Comparison of ENCODE assay signal across 34 cellular contexts in the genomic region with DNA sequence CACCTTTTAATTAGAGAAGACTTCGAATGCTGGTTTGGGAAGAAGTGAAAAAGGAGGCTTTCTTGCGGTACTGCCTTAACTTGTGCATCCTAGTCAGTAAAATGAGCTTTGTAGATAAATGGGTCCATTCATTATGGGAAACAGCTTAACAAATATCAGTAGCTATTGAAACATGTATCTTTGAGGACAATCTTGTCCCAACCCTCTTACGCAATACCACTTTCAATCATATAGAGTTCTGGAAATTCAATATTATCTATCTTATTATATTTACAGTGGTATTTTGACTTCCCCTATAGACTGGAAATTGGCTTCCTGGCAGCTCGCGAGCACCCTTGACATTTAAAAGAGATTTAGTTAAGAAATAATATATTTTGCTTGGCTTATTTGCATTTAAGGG.
"Had no signal": no experiment of that assay in that cellular context is flagged by ENCODE, and none has a peak within 500 bp of the region (broad histone marks: within the 10 kb centered on the region; RNA-seq: fewer than 3 reads in every experiment).

No MANE protein-coding gene starts in this region.

- DNase-seq: activated B cell treated with CpG ODN at 0.5 μM for 24 hours; activated CD4-positive, alpha-beta memory T cell treated with anti-CD3 and anti-CD28 coated beads for 36 hours; activated CD4-positive, alpha-beta T cell treated with anti-CD3 and anti-CD28 coated beads for 4 hours; activated CD4-positive, alpha-beta T cell treated with anti-CD3 and anti-CD28 coated beads, Interleukin-2, amount 10 ng/mL, durations not matched to agents 24 days and 14 days; activated CD4-positive, alpha-beta T cell treated with anti-CD3 and anti-CD28 coated beads, Interleukin-2, amount 50 U/mL, for 1 hour; activated CD4-positive, alpha-beta T cell treated with anti-CD3 and anti-CD28 coated beads, Interleukin-2, amount 50 U/mL, for 4 hours; activated CD4-positive, CD25-positive, alpha-beta regulatory T cell treated with anti-CD3 and anti-CD28 coated beads, Interleukin-2, amount 50 U/mL, for 72 hours; activated CD8-positive, alpha-beta memory T cell treated with anti-CD3 and anti-CD28 coated beads, Interleukin-2, amount 50 U/mL, for 4 hours; activated CD8-positive, alpha-beta T cell treated with anti-CD3 and anti-CD28 coated beads for 36 hours; activated effector memory CD4-positive, alpha-beta T cell treated with anti-CD3 and anti-CD28 coated beads, Interleukin-2, amount 50 U/mL, for 16 hours; activated gamma-delta T cell treated with Interleukin-2 at 50 U/mL for 16 hours; activated naive CD4-positive, alpha-beta T cell; activated naive CD4-positive, alpha-beta T cell treated with anti-CD3 and anti-CD28 coated beads for 36 hours; activated naive CD4-positive, alpha-beta T cell treated with anti-CD3 and anti-CD28 coated beads, Interleukin-2, amount 50 U/mL, for 16 hours; activated naive CD8-positive, alpha-beta T cell treated with anti-CD3 and anti-CD28 coated beads for 36 hours; activated T-cell treated with anti-CD3 and anti-CD28 coated beads for 4 hours; activated T-cell treated with anti-CD3 and anti-CD28 coated beads, Interleukin-2, amount 50 U/mL, for 1 hour; activated T-cell treated with anti-CD3 and anti-CD28 coated beads, Interleukin-2, amount 50 U/mL, for 4 hours; activated T-cell treated with anti-CD3 and anti-CD28 coated beads, Interleukin-2, amount 50 U/mL, for 72 hours; adrenal gland; amniotic stem cell; aorta; body of pancreas; brain microvascular endothelial cell; central memory CD4-positive, alpha-beta T cell; T-helper 2 cell; T-helper 9 cell had no signal

- ATAC-seq: activated CD8-positive, alpha-beta T cell treated with anti-CD3 and anti-CD28 coated beads for 36 hours; activated naive CD4-positive, alpha-beta T cell treated with anti-CD3 and anti-CD28 coated beads, Interleukin-2, amount 50 U/mL, for 72 hours; activated T-cell treated with anti-CD3 and anti-CD28 coated beads, Interleukin-2, amount 50 U/mL, for 4 hours; activated T-cell treated with anti-CD3 and anti-CD28 coated beads, Interleukin-2, amount 50 U/mL, for 72 hours; activated T-helper 17 cell treated with anti-CD3 and anti-CD28 coated beads, Interleukin-2, amount 50 U/mL, for 72 hours; body of pancreas had no signal

- H3K36me3 ChIP-seq: adrenal gland, brain microvascular endothelial cell, breast epithelium had no signal

- FAIRE-seq: astrocyte, colon, TTC549 had no signal

- H3K27me3 ChIP-seq: adrenal gland, body of pancreas, brain microvascular endothelial cell, breast epithelium had no signal

- H3K4me3 ChIP-seq: adrenal gland, body of pancreas, breast epithelium had no signal

- H3K9me3 ChIP-seq: adrenal gland, body of pancreas, breast epithelium had no signal

- H3K27ac ChIP-seq: adrenal gland, body of pancreas, brain microvascular endothelial cell, breast epithelium, VCaP had no signal

- H3K4me1 ChIP-seq: adrenal gland, body of pancreas, breast epithelium had no signal
